1 cellular context compared by ENCODE assay signal in genomic region chr21:45052960-45053359, GRCh38.
TF ChIP-seq lines count a peak whose summit lies in the region.

No MANE protein-coding gene starts in this region.

TF ChIP-seq in IMR-90, 13 proteins besides CTCF, POLR2A, EP300 and RAD21 (continued from another document):
- no peak for TF ChIP-seq CHD1 (IDR thresholded peaks at IDR 0.05; ENCODE audit: low read depth, low read length)
- no peak for TF ChIP-seq FOS (IDR thresholded peaks at IDR 0.05; ENCODE audit: low read depth, low read length)
- TF ChIP-seq MXI1 (IDR thresholded peaks at IDR 0.05; ENCODE audit: borderline replicate concordance, low read depth, low read length), result no peak
- TF ChIP-seq, protein P1, sequence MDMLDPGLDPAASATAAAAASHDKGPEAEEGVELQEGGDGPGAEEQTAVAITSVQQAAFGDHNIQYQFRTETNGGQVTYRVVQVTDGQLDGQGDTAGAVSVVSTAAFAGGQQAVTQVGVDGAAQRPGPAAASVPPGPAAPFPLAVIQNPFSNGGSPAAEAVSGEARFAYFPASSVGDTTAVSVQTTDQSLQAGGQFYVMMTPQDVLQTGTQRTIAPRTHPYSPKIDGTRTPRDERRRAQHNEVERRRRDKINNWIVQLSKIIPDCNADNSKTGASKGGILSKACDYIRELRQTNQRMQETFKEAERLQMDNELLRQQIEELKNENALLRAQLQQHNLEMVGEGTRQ (IDR thresholded peaks at IDR 0.05; ENCODE audit: low read depth, low read length), result no peak
- no peak for TF ChIP-seq CEBPB (IDR thresholded peaks at IDR 0.05; ENCODE audit: low read depth, low read length)
- no peak for TF ChIP-seq BHLHE40 (IDR thresholded peaks at IDR 0.05; ENCODE audit: low read depth, low read length)
- TF ChIP-seq RFX5 (IDR thresholded peaks at IDR 0.05; ENCODE audit: low read depth, low read length), result no peak
- TF ChIP-seq, protein P2, sequence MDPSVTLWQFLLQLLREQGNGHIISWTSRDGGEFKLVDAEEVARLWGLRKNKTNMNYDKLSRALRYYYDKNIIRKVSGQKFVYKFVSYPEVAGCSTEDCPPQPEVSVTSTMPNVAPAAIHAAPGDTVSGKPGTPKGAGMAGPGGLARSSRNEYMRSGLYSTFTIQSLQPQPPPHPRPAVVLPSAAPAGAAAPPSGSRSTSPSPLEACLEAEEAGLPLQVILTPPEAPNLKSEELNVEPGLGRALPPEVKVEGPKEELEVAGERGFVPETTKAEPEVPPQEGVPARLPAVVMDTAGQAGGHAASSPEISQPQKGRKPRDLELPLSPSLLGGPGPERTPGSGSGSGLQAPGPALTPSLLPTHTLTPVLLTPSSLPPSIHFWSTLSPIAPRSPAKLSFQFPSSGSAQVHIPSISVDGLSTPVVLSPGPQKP (IDR thresholded peaks at IDR 0.05; ENCODE audit: borderline replicate concordance, low read depth, low read length), result no peak
- TF ChIP-seq MAZ (IDR thresholded peaks at IDR 0.05; ENCODE audit: borderline replicate concordance, low read depth, low read length), result no peak
